Comparison of ENCODE assay signal across 1 cellular context in the genomic region with DNA sequence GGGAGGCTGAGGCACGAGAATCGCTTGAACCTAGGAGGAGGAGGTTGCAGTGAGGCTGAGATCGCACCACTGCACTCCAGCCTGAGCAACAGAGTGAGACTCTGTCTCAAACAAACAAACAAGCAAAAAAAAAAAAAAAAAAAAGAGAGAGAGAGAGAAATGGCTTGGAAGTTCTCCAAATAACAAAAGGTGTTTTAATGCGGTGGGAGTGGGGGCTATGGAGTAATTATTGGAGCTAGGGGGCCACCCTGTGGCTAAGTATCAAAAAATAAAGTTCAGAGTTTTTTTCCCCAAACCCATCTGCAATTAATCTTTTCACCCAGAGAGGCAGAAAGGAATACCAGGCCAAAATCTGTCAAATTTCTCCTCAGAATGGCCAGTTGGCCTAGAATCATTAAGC.
TF ChIP-seq lines count a peak whose summit lies in the region.

No MANE protein-coding gene starts in this region.

TF ChIP-seq in HCT116, 20 proteins besides CTCF, POLR2A, EP300 and RAD21 (continued from another document):
- no peak for TF ChIP-seq ZNF274 (IDR thresholded peaks at IDR 0.05; ENCODE audit: low read depth, low read length)
TF ChIP-seq in HCT116: peak in this region for 0.
